ENCODE assay signal across 35 cellular contexts in the genomic region with DNA sequence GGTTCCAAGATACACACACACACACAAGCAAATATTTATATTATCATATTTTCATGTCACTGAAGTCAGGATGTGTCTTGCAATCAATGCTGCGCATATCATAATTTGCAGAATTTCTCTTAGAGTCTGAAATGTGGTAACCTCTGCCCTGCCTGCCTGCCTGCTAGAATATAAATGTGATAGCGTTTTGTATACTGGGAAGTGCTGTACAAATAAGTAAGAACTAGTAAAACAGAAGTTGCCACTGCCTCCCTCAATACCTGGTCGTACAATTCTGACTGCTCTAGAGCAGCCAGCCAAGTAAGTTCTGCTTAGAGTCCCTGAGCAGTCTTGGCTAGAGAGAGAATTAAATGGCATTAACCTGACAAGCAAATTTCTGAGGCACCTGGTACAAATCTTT.
"Had no signal": no experiment of that assay in that cellular context is flagged by ENCODE, and none has a peak within 500 bp of the region (broad histone marks: within the 10 kb centered on the region; RNA-seq: fewer than 3 reads in every experiment).

No MANE protein-coding gene starts in this region.

- H3K4me2 ChIP-seq: PC-9 had no signal

- DNase-seq: activated CD4-positive, alpha-beta T cell treated with anti-CD3 and anti-CD28 coated beads for 36 hours; activated CD4-positive, alpha-beta T cell treated with anti-CD3 and anti-CD28 coated beads, Interleukin-2, amount 10 ng/mL, durations not matched to agents 7 days and 5 days; activated CD4-positive, alpha-beta T cell treated with anti-CD3 and anti-CD28 coated beads, Interleukin-2, amount 50 U/mL, for 48 hours; activated CD8-positive, alpha-beta T cell treated with anti-CD3 and anti-CD28 coated beads, Interleukin-2, amount 10 ng/mL, durations not matched to agents 7 days and 5 days; activated gamma-delta T cell; activated naive CD4-positive, alpha-beta T cell treated with Interleukin-2 at 50 U/mL for 16 hours; activated naive CD8-positive, alpha-beta T cell treated with anti-CD3 and anti-CD28 coated beads, Interleukin-2, amount 10 ng/mL, durations not matched to agents 7 days and 5 days; activated T-cell treated with anti-CD3 and anti-CD28 coated beads, Interleukin-2, amount 50 U/mL, for 24 hours; amygdala; body of pancreas; caudate nucleus; Karpas-422; KBM-7; MG63; NCI-H1048; NCI-H1105 treated with DMSO at 0.1 percent for 48 hours; NCI-H1436; NCI-H1694; NCI-H1930; NCI-H2081 treated with DMSO at 0.1 percent for 48 hours; NCI-H345; NCI-H524 treated with DMSO at 0.1 percent for 48 hours; NCI-H748 treated with DMSO at 0.1 percent for 48 hours; NK-92 treated with Interleukin-12 subunit alpha and Interleukin-12 subunit beta, amount 100 ng/mL, for 24 hours; PC-9; SIG-M5; SW 1271; T1000 had no signal

- H3K4me1 ChIP-seq: ascending aorta, body of pancreas had no signal

- H3K27ac ChIP-seq: ascending aorta, body of pancreas, PC-9, RWPE1 had no signal

- H2AFZ ChIP-seq: PC-9 had no signal

- H3K36me3 ChIP-seq: ascending aorta, MG63 had no signal

- H3K27me3 ChIP-seq: ascending aorta, body of pancreas, MG63 had no signal

- H3K9me3 ChIP-seq: body of pancreas, MG63 had no signal

- H3K4me3 ChIP-seq: ascending aorta, body of pancreas, MG63, PC-9 had no signal

- ATAC-seq: activated CD4-positive, alpha-beta T cell treated with anti-CD3 and anti-CD28 coated beads for 36 hours; activated CD4-positive, CD25-positive, alpha-beta regulatory T cell treated with anti-CD3 and anti-CD28 coated beads, Interleukin-2, amount 50 U/mL, for 24 hours; activated CD8-positive, alpha-beta T cell treated with anti-CD3 and anti-CD28 coated beads, Interleukin-2, amount 10 ng/mL, durations not matched to agents 7 days and 5 days; body of pancreas; Right ventricle myocardium inferior; WTC11 had no signal

- FAIRE-seq: bronchial epithelial cell, RCC 7860 had no signal
